ENCODE assay signal across 1 cellular context in the genomic region with DNA sequence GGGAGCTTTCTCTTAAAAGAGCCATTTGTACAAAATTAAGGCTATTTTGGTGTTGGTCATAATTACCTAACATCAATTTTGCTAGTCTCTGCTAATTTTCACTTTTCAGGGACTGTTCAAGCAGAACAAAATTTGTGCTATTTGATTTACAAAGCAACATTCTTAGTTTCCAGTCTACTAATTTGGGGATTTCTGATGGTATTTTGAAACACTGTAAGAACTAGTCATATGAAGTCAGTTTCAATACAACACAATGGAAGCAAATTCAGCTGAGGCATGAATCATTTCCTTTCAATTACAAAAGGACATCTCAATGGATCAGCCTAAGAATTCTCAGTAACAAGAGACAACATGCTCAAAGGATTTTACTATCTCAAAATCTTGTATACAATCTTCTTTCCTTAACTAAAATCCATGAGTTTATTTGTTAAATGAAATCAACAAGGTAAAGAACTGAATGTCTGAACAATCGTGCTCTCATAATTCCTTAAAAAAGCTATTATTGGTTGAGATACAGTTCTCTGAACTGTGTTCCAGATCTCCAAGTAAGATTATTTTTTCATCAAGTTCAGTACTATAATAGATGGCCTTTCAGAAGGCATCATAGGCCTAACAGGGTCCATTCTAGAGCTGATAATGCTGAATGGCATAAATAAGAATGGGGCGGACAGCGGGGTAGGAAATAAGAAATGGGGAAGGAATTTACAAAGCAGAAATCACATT.
TF ChIP-seq lines count a peak whose summit lies in the region.

No MANE protein-coding gene starts in this region.

TF ChIP-seq in GM23338, 12 proteins besides CTCF, POLR2A, EP300 and RAD21 (continued from another document):
- TF ChIP-seq, protein P1, sequence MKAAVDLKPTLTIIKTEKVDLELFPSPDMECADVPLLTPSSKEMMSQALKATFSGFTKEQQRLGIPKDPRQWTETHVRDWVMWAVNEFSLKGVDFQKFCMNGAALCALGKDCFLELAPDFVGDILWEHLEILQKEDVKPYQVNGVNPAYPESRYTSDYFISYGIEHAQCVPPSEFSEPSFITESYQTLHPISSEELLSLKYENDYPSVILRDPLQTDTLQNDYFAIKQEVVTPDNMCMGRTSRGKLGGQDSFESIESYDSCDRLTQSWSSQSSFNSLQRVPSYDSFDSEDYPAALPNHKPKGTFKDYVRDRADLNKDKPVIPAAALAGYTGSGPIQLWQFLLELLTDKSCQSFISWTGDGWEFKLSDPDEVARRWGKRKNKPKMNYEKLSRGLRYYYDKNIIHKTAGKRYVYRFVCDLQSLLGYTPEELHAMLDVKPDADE (IDR thresholded peaks at IDR 0.05): no peak
- TF ChIP-seq NANOG (IDR thresholded peaks at IDR 0.05; ENCODE audit: borderline replicate concordance) (no peak), POLR2AphosphoS5 (IDR thresholded peaks at IDR 0.05; ENCODE audit: low read depth) (no peak)
TF ChIP-seq in GM23338: peak in this region for 0.
